Comparison of ENCODE assay signal across 16 cellular contexts in the genomic region with DNA sequence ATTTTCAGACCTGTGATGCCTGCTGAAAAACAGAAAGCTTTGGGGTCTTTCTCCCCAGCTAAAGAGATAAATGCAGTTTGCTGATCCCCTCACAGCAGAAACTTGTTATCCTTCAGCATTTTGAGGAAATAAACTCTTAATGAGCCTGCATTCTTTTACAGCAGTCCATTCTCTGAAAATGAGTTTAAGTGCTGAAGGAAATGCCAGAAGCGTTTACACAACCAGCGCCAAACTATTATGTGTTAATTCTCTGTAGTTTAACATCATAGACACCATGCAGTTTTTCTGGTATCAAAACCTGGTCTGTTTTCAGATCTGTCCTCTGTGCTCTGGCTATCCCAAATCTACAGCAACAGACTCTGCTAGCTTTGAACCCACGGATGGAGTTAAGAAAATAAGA.
"Had no signal": no experiment of that assay in that cellular context is flagged by ENCODE, and none has a peak within 500 bp of the region (broad histone marks: within the 10 kb centered on the region; RNA-seq: fewer than 3 reads in every experiment).

No MANE protein-coding gene starts in this region.

- H3K9me3 ChIP-seq: neutrophil, thyroid gland had no signal

- H3K4me1 Mint-ChIP-seq: activated CD4-positive, alpha-beta T cell treated with anti-CD3 and anti-CD28 coated beads for 36 hours; immature natural killer cell; natural killer cell; stimulated activated naive B cell treated with anti-CD40 and anti-IgM and Interleukin-4, amounts not matched to agents 10 μg/mL and 1 μg/mL and 100 μg/mL, for 72 hours had no signal

- H3K9me3 Mint-ChIP-seq: activated T-helper 1 cell treated with anti-CD3 and anti-CD28 coated beads, Interleukin-12 subunit alpha, Interleukin-12 subunit beta, Interleukin-2, Interleukin-4 antibody, amounts not matched to agents 30 ng/mL and 10 ng/mL and 1 ng/mL, durations not matched to agents 14 hours and 24 hours and 36 hours; stimulated activated naive B cell treated with anti-CD40 and anti-IgM and Interleukin-4, amounts not matched to agents 10 μg/mL and 1 μg/mL and 100 μg/mL, for 72 hours; T-helper 2 cell treated with Interferon-gamma antibody and Interleukin-4, amounts not matched to agents 5 μg/mL and 100 μg/mL, for 36 hours; WTC11 had no signal

- FAIRE-seq: colon, TTC549 had no signal

- H3K36me3 Mint-ChIP-seq: activated naive CD8-positive, alpha-beta T cell; immature natural killer cell; natural killer cell; stimulated activated naive B cell treated with anti-CD40 and anti-IgM and Interleukin-4, amounts not matched to agents 10 μg/mL and 1 μg/mL and 100 μg/mL, for 72 hours; WTC11 had no signal

- H3K4me1 ChIP-seq: thyroid gland had no signal

- H3K27ac ChIP-seq: neutrophil, thyroid gland had no signal

- H3K27me3 ChIP-seq: neutrophil, thyroid gland had no signal

- H3K4me3 ChIP-seq: thyroid gland had no signal

- H3K27me3 Mint-ChIP-seq: activated CD4-positive, alpha-beta T cell treated with anti-CD3 and anti-CD28 coated beads for 36 hours; activated naive CD8-positive, alpha-beta T cell; stimulated activated naive B cell treated with anti-CD40 and anti-IgM and Interleukin-4, amounts not matched to agents 10 μg/mL and 1 μg/mL and 100 μg/mL, for 72 hours had no signal

- H3K36me3 ChIP-seq: neutrophil, thyroid gland had no signal

- H3K27ac Mint-ChIP-seq: activated CD4-positive, alpha-beta T cell treated with anti-CD3 and anti-CD28 coated beads for 36 hours; activated naive CD8-positive, alpha-beta T cell; activated T-helper 1 cell treated with anti-CD3 and anti-CD28 coated beads, Interleukin-12 subunit alpha, Interleukin-12 subunit beta, Interleukin-2, Interleukin-4 antibody, amounts not matched to agents 30 ng/mL and 10 ng/mL and 1 ng/mL, durations not matched to agents 14 hours and 24 hours and 36 hours; immature natural killer cell; natural killer cell; stimulated activated naive B cell treated with anti-CD40 and anti-IgM and Interleukin-4, amounts not matched to agents 10 μg/mL and 1 μg/mL and 100 μg/mL, for 72 hours; T-helper 2 cell treated with Interferon-gamma antibody and Interleukin-4, amounts not matched to agents 5 μg/mL and 100 μg/mL, for 36 hours; WTC11 had no signal

- H3K4me3 Mint-ChIP-seq: activated CD4-positive, alpha-beta T cell treated with anti-CD3 and anti-CD28 coated beads for 36 hours; activated naive CD8-positive, alpha-beta T cell; activated T-helper 1 cell treated with anti-CD3 and anti-CD28 coated beads, Interleukin-12 subunit alpha, Interleukin-12 subunit beta, Interleukin-2, Interleukin-4 antibody, amounts not matched to agents 30 ng/mL and 10 ng/mL and 1 ng/mL, durations not matched to agents 14 hours and 24 hours and 36 hours; immature natural killer cell; natural killer cell; stimulated activated naive B cell treated with anti-CD40 and anti-IgM and Interleukin-4, amounts not matched to agents 10 μg/mL and 1 μg/mL and 100 μg/mL, for 72 hours; T-helper 2 cell treated with Interferon-gamma antibody and Interleukin-4, amounts not matched to agents 5 μg/mL and 100 μg/mL, for 36 hours; WTC11 had no signal

- DNase-seq: activated CD4-positive, alpha-beta T cell treated with anti-CD3 and anti-CD28 coated beads for 36 hours; activated CD4-positive, alpha-beta T cell treated with anti-CD3 and anti-CD28 coated beads, Interleukin-2, amount 50 U/mL, for 48 hours; activated gamma-delta T cell treated with Interleukin-2 at 50 U/mL for 16 hours; activated T-cell treated with anti-CD3 and anti-CD28 coated beads for 4 hours; erythroblast; immature natural killer cell; natural killer cell; stimulated activated naive B cell treated with anti-CD40 and anti-IgM and Interleukin-4, amounts not matched to agents 10 μg/mL and 1 μg/mL and 100 μg/mL, for 72 hours; thyroid gland had no signal
